Comparison of ENCODE assay signal across 8 cellular contexts in the genomic region with DNA sequence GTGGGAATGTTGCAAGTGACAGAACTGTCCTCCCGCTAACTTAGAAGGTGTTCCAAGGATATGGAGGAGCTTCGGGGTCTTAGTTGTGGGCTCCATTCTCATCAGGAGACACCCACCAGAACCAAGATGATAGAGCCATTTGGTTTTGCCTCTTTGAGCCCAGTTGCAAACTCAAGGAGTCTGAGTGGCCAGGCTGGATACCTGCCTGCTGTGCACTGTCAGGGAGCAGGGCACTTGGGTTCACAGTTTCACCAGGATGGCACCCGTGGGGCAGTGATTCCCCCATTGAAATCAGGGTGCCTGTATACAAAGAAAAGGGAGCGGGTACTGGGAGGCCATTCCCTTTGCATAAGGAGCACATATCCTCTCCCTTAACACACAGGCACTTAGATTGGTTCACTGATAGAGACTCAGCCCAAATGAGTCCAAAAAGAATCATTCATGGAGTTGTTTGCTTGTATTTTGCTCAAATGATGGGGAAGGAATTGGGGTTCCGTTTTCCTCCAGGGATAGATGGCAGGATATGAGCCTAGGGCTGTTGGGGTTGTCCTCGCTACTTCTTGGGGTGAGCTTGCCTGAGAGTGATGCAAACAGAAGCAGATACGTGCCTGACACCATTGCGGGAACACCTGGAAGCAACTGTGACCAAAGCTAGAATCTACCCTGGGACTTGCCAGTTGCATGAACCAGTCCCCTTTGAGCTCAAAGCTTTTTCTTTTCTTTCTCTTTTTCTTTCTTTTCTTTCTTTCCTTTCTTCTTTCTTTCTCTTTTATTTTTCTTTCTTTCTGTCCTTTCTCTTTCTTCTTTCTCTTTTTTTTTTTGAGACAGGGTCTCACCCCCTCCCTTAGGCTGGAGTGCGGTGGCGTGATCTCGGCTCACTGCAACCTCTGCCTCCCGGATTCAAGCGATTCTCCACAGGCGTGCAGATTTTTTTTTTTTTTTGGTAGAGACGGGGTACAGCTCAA. TPM values are rescaled to one million over a fixed set of nuclear protein-coding genes. Genes with fewer than 3 reads are reported as not detected.
DNase-seq lines count a peak whose midpoint lies in the region; ATAC-seq and TF ChIP-seq lines count a peak whose summit lies in the region.

No MANE protein-coding gene starts in this region.

- no peak for TF ChIP-seq CTCF in VCaP (conservative IDR thresholded peaks at IDR 0.05)
- no peak for TF ChIP-seq CTCF in gastrocnemius medialis (IDR thresholded peaks at IDR 0.05 in 4 of 5, conservative IDR thresholded peaks at IDR 0.05 in 1 of 5)

- peak overlapping the region; percentile 75 to 88 (median 85) for H3K4me3 Mint-ChIP-seq in immature natural killer cell

- H3K4me3 ChIP-seq in BLaER1 treated with 17β-estradiol and CSF1 and Interleukin-3, amounts not matched to agents 10 nM and 100 nM: peak overlapping the region in 9 of 10 experiments; percentile 63 to 78 (median 72); a peak in 16 of 20 replicates
- H3K4me3 ChIP-seq in H7 (ENCODE audit: insufficient read depth, low read depth, low read length): no peak overlapping the region
- H3K4me3 ChIP-seq in gastrocnemius medialis: no peak overlapping the region

- peaks cover 10 to 88% (median 57%) of the 10 kb centered on the region in 11 experiments; a peak in 20 of 22 replicates for H4K20me1 ChIP-seq in BLaER1 treated with 17β-estradiol and CSF1 and Interleukin-3, amounts not matched to agents 10 nM and 100 nM

- no peaks in the 10 kb centered on the region for H3K27me3 ChIP-seq in BLaER1 treated with 17β-estradiol and CSF1 and Interleukin-3, amounts not matched to agents 10 nM and 100 nM
- peaks cover 11% of the 10 kb centered on the region for H3K27me3 ChIP-seq in H7 (ENCODE audit: control insufficient read depth, insufficient read depth, low read length)
- peaks cover 1 to 28% (median 21%) of the 10 kb centered on the region in 3 donors for H3K27me3 ChIP-seq in gastrocnemius medialis

- peaks cover 35 to 42% of the 10 kb centered on the region in 2 donors for H3K4me1 Mint-ChIP-seq in immature natural killer cell

- H3K36me3 Mint-ChIP-seq in immature natural killer cell: peaks cover 0 to 8% (median 0%) of the 10 kb centered on the region in 3 donors

- H3K4me2 ChIP-seq in BLaER1 treated with 17β-estradiol and CSF1 and Interleukin-3, amounts not matched to agents 10 nM and 100 nM: peak overlapping the region; percentile 86 to 100 (median 97)

- peak overlapping the region in 10 of 11 experiments; percentile 78 to 93 (median 88); a peak in 19 of 22 replicates for H3K9ac ChIP-seq in BLaER1 treated with 17β-estradiol and CSF1 and Interleukin-3, amounts not matched to agents 10 nM and 100 nM

- H3K27ac Mint-ChIP-seq in immature natural killer cell: peak overlapping the region; percentile 84 to 97 (median 91)

- H3K36me3 ChIP-seq in BLaER1 treated with 17β-estradiol and CSF1 and Interleukin-3, amounts not matched to agents 10 nM and 100 nM: peaks cover 28 to 38% (median 36%) of the 10 kb centered on the region in 11 experiments
- H3K36me3 ChIP-seq in H7 (replicated peaks; ENCODE audit: control insufficient read depth, insufficient read depth, low read length) (peaks cover 1% of the 10 kb centered on the region; the same call in 1 of the 2 replicates), gastrocnemius medialis (peaks cover 0 to 11% of the 10 kb centered on the region in 2 donors)

- no peaks in the 10 kb centered on the region for H3K9me3 ChIP-seq in BLaER1 treated with 17β-estradiol and CSF1 and Interleukin-3, amounts not matched to agents 10 nM and 100 nM (replicated peaks in 1 of 11)
- H3K9me3 ChIP-seq in gastrocnemius medialis: no peaks in the 10 kb centered on the region

- H3K27me3 Mint-ChIP-seq in immature natural killer cell (ENCODE audit: low read depth in 3 of 3): peaks cover 14 to 23% (median 16%) of the 10 kb centered on the region in 3 donors

- TF ChIP-seq POLR2A in GM19193 (IDR thresholded peaks at IDR 0.05; ENCODE audit: extremely low read depth, insufficient read depth, insufficient read length) (peak; percentile 43), gastrocnemius medialis (IDR thresholded peaks at IDR 0.05) (no peak)

- ATAC-seq in gastrocnemius medialis: no peak

- in situ Hi-C loops in gastrocnemius medialis (cut with MboI; ENCODE audit: low sequenced_read_pairs in 4 of 4): loop anchor here in 1 of 4 donors (10.0 kb wide), 1 partner anchor 51 kb away; no protein-coding TSS in a partner anchor

- peaks cover 50 to 78% (median 71%) of the 10 kb centered on the region in 10 experiments for H3K4me1 ChIP-seq in BLaER1 treated with 17β-estradiol and CSF1 and Interleukin-3, amounts not matched to agents 10 nM and 100 nM
- peaks cover 12 to 19% of the 10 kb centered on the region in 2 donors for H3K4me1 ChIP-seq in gastrocnemius medialis

- DNase-seq in immature natural killer cell: no peak
- DNase-seq in NCI-H2107 treated with DMSO at 0.1 percent for 48 hours (lab: John Stamatoyannopoulos, UW; ENCODE audit: unreplicated experiment): no peak
- no peak for DNase-seq in H7
- DNase-seq in iPS-NIHi11 (ENCODE audit: low spot score): no peak
- no peak for DNase-seq in gastrocnemius medialis

- no peaks in the 10 kb centered on the region for H3K9me3 Mint-ChIP-seq in immature natural killer cell

- H3K27ac ChIP-seq in BLaER1 treated with 17β-estradiol and CSF1 and Interleukin-3, amounts not matched to agents 10 nM and 100 nM: peak overlapping the region in 8 of 11 experiments; percentile 85 to 92 (median 88); a peak in 14 of 22 replicates
- H3K27ac ChIP-seq in VCaP: peak overlapping the region; percentile 97
- H3K27ac ChIP-seq in gastrocnemius medialis: no peak overlapping the region

- intact Hi-C loops in gastrocnemius medialis (cut with DNase I; ENCODE audit: low total_unique reads): loop anchor here (2.0 kb wide), 1 partner anchor 19 kb away; a partner anchor contains a TSS

RNA-seq across cellular contexts. Expression of a gene that starts 1.3 kb away (rescaled TPM):
- polyA plus RNA-seq in immature natural killer cell: 10 to 100 TPM in 2 of 3 donors, 1 to 10 TPM in 1; 9.6 to 25.4 (median 17.5) TPM
- total RNA-seq in H7 (2014; rRNA removed; shearing (Covaris generic)): 11.4 and 12.1 TPM in 2 replicates
- 1 to 10 TPM in 2 of 4 donors, under 1 TPM in 1, not detected in 1; 0.63 to 2.0 (median 1.4) TPM for total RNA-seq in gastrocnemius medialis

RNA-seq across cellular contexts. Expression of a gene that starts 18.9 kb away (rescaled TPM):
- 100 to 1,000 TPM; 102 to 129 (median 103) TPM for polyA plus RNA-seq in immature natural killer cell
- 62.4 and 66.8 TPM in 2 replicates for total RNA-seq in H7 (2014; rRNA removed; shearing (Covaris generic))
- 10 to 100 TPM; 12.7 to 40.5 (median 32.2) TPM for total RNA-seq in gastrocnemius medialis

RNA-seq across cellular contexts. Expression of a gene that starts 28.1 kb away (rescaled TPM):
- polyA plus RNA-seq in immature natural killer cell: 1 to 10 TPM in 2 of 3 donors, under 1 TPM in 1; 0.93 to 4.2 (median 2.8) TPM
- total RNA-seq in H7 (2014; rRNA removed; shearing (Covaris generic)): 165 and 216 TPM in 2 replicates
- total RNA-seq in gastrocnemius medialis: 10 to 100 TPM; 16.3 to 27.5 (median 23.2) TPM

RNA-seq across cellular contexts. Expression of a gene that starts 36.0 kb away (rescaled TPM):
- polyA plus RNA-seq in immature natural killer cell: 1 to 10 TPM in 2 of 3 donors, not detected in 1; 1.3 to 2.3 TPM
- 3.2 and 3.7 TPM in 2 replicates for total RNA-seq in H7 (2014; rRNA removed; shearing (Covaris generic))
- total RNA-seq in gastrocnemius medialis: 1 to 10 TPM in 1 of 4 donors, under 1 TPM in 2, not detected in 1; 0.36 to 1.2 (median 0.95) TPM

RNA-seq across cellular contexts. Expression of a gene that starts 44.9 kb away (rescaled TPM):
- not detected for polyA plus RNA-seq in immature natural killer cell
- total RNA-seq in H7 (2014; rRNA removed; shearing (Covaris generic)): not detected in 2 replicates
- total RNA-seq in gastrocnemius medialis: not detected

Comparison
In these comparisons a context has a peak if more than half of its experiments do, and no peak if none do; other contexts are left out.
1. H3K27ac ChIP-seq: peak in BLaER1 treated with 17β-estradiol and CSF1 and Interleukin-3, amounts not matched to agents 10 nM and 100 nM (8 of 11) and VCaP (single experiment); none in gastrocnemius medialis (0 of 4).
2. H3K4me3 ChIP-seq: peak in BLaER1 treated with 17β-estradiol and CSF1 and Interleukin-3, amounts not matched to agents 10 nM and 100 nM (9 of 10); none in H7 (single experiment) and gastrocnemius medialis (0 of 4).